ENCODE assay signal across 7 cellular contexts in the genomic region with DNA sequence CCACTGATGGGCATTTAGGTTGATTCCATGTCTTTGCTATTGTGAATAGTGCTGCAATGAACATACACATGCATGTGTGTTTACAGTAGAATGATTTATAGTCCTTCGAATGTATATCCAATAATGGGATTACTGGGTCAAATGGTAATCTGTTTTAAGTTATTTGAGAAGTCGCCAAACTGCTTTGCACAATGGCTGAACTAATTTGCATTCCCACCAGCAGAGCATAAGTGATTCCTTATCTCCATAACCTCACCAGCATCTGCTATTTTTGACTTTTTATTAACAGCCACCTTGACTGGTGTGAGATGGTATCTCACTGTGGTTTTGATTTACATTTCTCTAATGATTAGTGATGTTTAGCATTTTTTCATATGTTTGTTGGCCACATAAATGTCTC. TPM values are rescaled to one million over a fixed set of nuclear protein-coding genes. Genes with fewer than 3 reads are reported as not detected.
DNase-seq lines count a peak whose midpoint lies in the region; ATAC-seq, FAIRE-seq and TF ChIP-seq lines count a peak whose summit lies in the region.
"Not testable (repeated sequence)": the region's sequence is repeated elsewhere in the genome, so short reads cannot be mapped to it uniquely, and the experiment has no call there.

No MANE protein-coding gene starts in this region.

- not testable (repeated sequence) for H3K9me3 ChIP-seq in SK-N-SH

- not testable (repeated sequence) for H3K36me3 Mint-ChIP-seq in GM23338 (ENCODE audit: low read depth)

- not testable (repeated sequence) for H3K23ac ChIP-seq in mesendoderm (ENCODE audit: low read length)

- not testable (repeated sequence) for H3K27me3 Mint-ChIP-seq in GM23338 (ENCODE audit: insufficient read depth, low read depth, poor library complexity)

- peak overlapping the region; percentile 5 for H3K4me2 ChIP-seq in GM23338
- H3K4me2 ChIP-seq in SK-N-SH; mesendoderm (ENCODE audit: low read length): not testable (repeated sequence)

- not testable (repeated sequence) for H2AFZ ChIP-seq in GM23338; SK-N-SH (ENCODE audit: low read depth)

- H3K36me3 ChIP-seq in GM23338 (ENCODE audit: insufficient read depth); mesendoderm (ENCODE audit: control insufficient read depth, insufficient read depth, low read length): not testable (repeated sequence)
- peaks cover 9 to 10% of the 10 kb centered on the region in 2 experiments for H3K36me3 ChIP-seq in SK-N-SH (replicated peaks in 1 of 2; ENCODE audit: control insufficient read depth in 1 of 2, insufficient read depth in 2 of 2, low read length in 1 of 2)

- H4K5ac ChIP-seq in mesendoderm (ENCODE audit: low read length), result not testable (repeated sequence)

- H3K79me1 ChIP-seq in mesendoderm (ENCODE audit: low read length), result not testable (repeated sequence)

- TF ChIP-seq CTCF in D721Med (IDR thresholded peaks at IDR 0.05; ENCODE audit: insufficient read depth, missing control alignments); GM23338 (conservative IDR thresholded peaks at IDR 0.05; ENCODE audit: low read depth in 2 of 2); LNCaP clone FGC (IDR thresholded peaks at IDR 0.05; ENCODE audit: control insufficient read depth, extremely low read depth, insufficient read depth); SK-N-SH (IDR thresholded peaks at IDR 0.05): not testable (repeated sequence)

- not testable (repeated sequence) for TF ChIP-seq RAD21 in SK-N-SH (IDR thresholded peaks at IDR 0.05; ENCODE audit: low read length)

- not testable (repeated sequence) for H3F3A ChIP-seq in GM23338 (replicated peaks; ENCODE audit: low read depth); SK-N-SH (replicated peaks; ENCODE audit: insufficient read depth)

- H3K4ac ChIP-seq in mesendoderm (ENCODE audit: low read depth, low read length), result not testable (repeated sequence)

- not testable (repeated sequence) for TF ChIP-seq EP300 in SK-N-SH (IDR thresholded peaks at IDR 0.05; ENCODE audit: borderline replicate concordance in 1 of 2, low read depth in 1 of 2, low read length in 1 of 2)

- not testable (repeated sequence) for H2AK5ac ChIP-seq in mesendoderm (ENCODE audit: low read length)

- H2BK15ac ChIP-seq in mesendoderm (replicated peaks; ENCODE audit: low read depth), result not testable (repeated sequence)

- 62% methylated on average over 2 of the region's 2 CpGs for WGBS in SK-N-SH (ENCODE audit: low lambda C conversion rate)
- WGBS in mesendoderm (ENCODE audit: extremely low coverage, insufficient coverage, low lambda C conversion rate), result no CpG with 5 or more reads among the region's 2 CpGs

- H3K4me3 ChIP-seq in GM23338; LNCaP clone FGC (ENCODE audit: low read depth, low read length); SK-N-SH (ENCODE audit: low read depth in 2 of 2, low read length in 1 of 2); mesendoderm (ENCODE audit: low read length): not testable (repeated sequence)

- H3K27ac Mint-ChIP-seq in GM23338, result not testable (repeated sequence)

- H4K20me1 ChIP-seq in GM23338 (replicated peaks; ENCODE audit: insufficient read depth), result not testable (repeated sequence)
- peaks cover 14% of the 10 kb centered on the region for H4K20me1 ChIP-seq in SK-N-SH (ENCODE audit: insufficient read depth)

- H3K27me3 ChIP-seq in GM23338 (ENCODE audit: insufficient read depth); SK-N-SH (ENCODE audit: insufficient read depth); mesendoderm (ENCODE audit: insufficient read depth, low read length, poor library complexity): not testable (repeated sequence)

- not testable (repeated sequence) for H3K56ac ChIP-seq in mesendoderm (ENCODE audit: low read length)

- not testable (repeated sequence) for H3K27ac ChIP-seq in GM23338 (ENCODE audit: low read depth); SK-N-SH (ENCODE audit: low read depth in 2 of 2, low read length in 1 of 2); mesendoderm (ENCODE audit: low read depth, low read length)

- not testable (repeated sequence) for ATAC-seq in GM23338

- H4K8ac ChIP-seq in mesendoderm (ENCODE audit: low read depth, low read length), result not testable (repeated sequence)

- DNase-seq in D721Med (ENCODE audit: insufficient read length, low spot score); GM23338 (ENCODE audit: low spot score); SK-N-SH: not testable (repeated sequence)
- DNase-seq in LNCaP clone FGC (ENCODE audit: low read depth) (peak; percentile 70), NCI-H2171 treated with DMSO at 0.1 percent for 48 hours (lab: John Stamatoyannopoulos, UW) (peak; percentile 6), NCI-H748 treated with DMSO at 0.1 percent for 48 hours (lab: John Stamatoyannopoulos, UW) (peak; percentile 28), mesendoderm (peak; percentile 48)

- H3K9me2 ChIP-seq in GM23338 (ENCODE audit: insufficient read depth); SK-N-SH: not testable (repeated sequence)

- H3K4me1 Mint-ChIP-seq in GM23338, result peaks cover 59% of the 10 kb centered on the region

- POLR2A ChIA-PET in SK-N-SH (lab: Yijun Ruan, JAX), result not testable (repeated sequence)

- CTCF ChIA-PET in SK-N-SH (lab: Yijun Ruan, JAX), result not testable (repeated sequence)

- H3K79me2 ChIP-seq in GM23338 (replicated peaks; ENCODE audit: insufficient read depth) (peaks cover 84% of the 10 kb centered on the region), SK-N-SH (ENCODE audit: insufficient read depth) (peaks cover 72% of the 10 kb centered on the region), mesendoderm (ENCODE audit: control insufficient read depth, insufficient read depth, low read length) (peaks cover 11% of the 10 kb centered on the region)

- H3K18ac ChIP-seq in mesendoderm (ENCODE audit: low read length), result not testable (repeated sequence)

- not testable (repeated sequence) for H3K9me3 Mint-ChIP-seq in GM23338

- peak; percentile 94 for FAIRE-seq in D721Med (lab: Jason Lieb, UNC)

- H3K4me1 ChIP-seq in GM23338 (ENCODE audit: insufficient read depth), result peaks cover 74% of the 10 kb centered on the region
- peaks cover 0 to 17% of the 10 kb centered on the region in 2 experiments; a peak in 3 of 4 replicates for H3K4me1 ChIP-seq in SK-N-SH (ENCODE audit: control insufficient read depth in 1 of 2, insufficient read depth in 2 of 2, low read depth in 1 of 2, low read length in 1 of 2)
- peaks cover 17% of the 10 kb centered on the region for H3K4me1 ChIP-seq in mesendoderm (ENCODE audit: control insufficient read depth, low read depth, low read length)

- H2BK120ac ChIP-seq in mesendoderm (ENCODE audit: low read depth, low read length), result not testable (repeated sequence)

- not testable (repeated sequence) for H3K4me3 Mint-ChIP-seq in GM23338

- not testable (repeated sequence) for H2BK5ac ChIP-seq in mesendoderm (ENCODE audit: low read length)

- H3K9ac ChIP-seq in SK-N-SH; mesendoderm (ENCODE audit: low read length): not testable (repeated sequence)

TF ChIP-seq in SK-N-SH, 30 proteins besides CTCF, POLR2A, EP300 and RAD21:
- TF ChIP-seq GATA2 (CRISPR knock-in tag; IDR thresholded peaks at IDR 0.05), result peak; percentile 56

RNA-seq across cellular contexts. Expression of gene TMEM161B, which starts 25.2 kb away (rescaled TPM):
- total RNA-seq in GM23338 (2014; rRNA removed; shearing (Covaris generic)), result 25.5 and 27.8 TPM in 2 replicates
- polyA plus RNA-seq in GM23338 (2016; fragmentation: Nextera tagmentation; extraction: Ambion mirVana), result 11.6 and 11.9 TPM in 2 replicates
- polyA plus RNA-seq in SK-N-SH (2012; rRNA removed), result 8.0 and 13.5 TPM in 2 replicates
- polyA plus RNA-seq in SK-N-SH (2012; cell fraction: cytosol; rRNA removed), result 8.2 and 10.1 TPM in 2 replicates
- polyA plus RNA-seq in SK-N-SH (2012; cell fraction: nucleus; rRNA removed), result 13.0 and 35.1 TPM in 2 replicates
- 8.5 TPM for polyA plus RNA-seq in mesendoderm (2013, experiment 1 of 2)
- 8.6 TPM for polyA plus RNA-seq in mesendoderm (2013, experiment 2 of 2)
